In genomic region chr15:24617646-24618045, GRCh38 we compare ENCODE assay signal across 1 cellular context.
TF ChIP-seq lines count a peak whose summit lies in the region.

No MANE protein-coding gene starts in this region.

TF ChIP-seq in GM23338, 12 proteins besides CTCF, POLR2A, EP300 and RAD21 (continued from another document):
- TF ChIP-seq REST (IDR thresholded peaks at IDR 0.05; ENCODE audit: unreplicated experiment) (no peak), EZH2phosphoT487 (IDR thresholded peaks at IDR 0.05; ENCODE audit: unreplicated experiment) (no peak), STAT1 (IDR thresholded peaks at IDR 0.05; ENCODE audit: unreplicated experiment) (no peak), ETS1 (IDR thresholded peaks at IDR 0.05) (no peak), NANOG (IDR thresholded peaks at IDR 0.05; ENCODE audit: borderline replicate concordance) (no peak), ZNF462 (CRISPR knock-in tag; IDR thresholded peaks at IDR 0.05) (no peak), CREB1 (CRISPR knock-in tag; IDR thresholded peaks at IDR 0.05; ENCODE audit: low read depth) (no peak), ZNF114 (CRISPR knock-in tag; IDR thresholded peaks at IDR 0.05) (no peak), POLR2AphosphoS5 (IDR thresholded peaks at IDR 0.05; ENCODE audit: low read depth) (no peak)
